17 cellular contexts compared by ENCODE assay signal in the genomic region with DNA sequence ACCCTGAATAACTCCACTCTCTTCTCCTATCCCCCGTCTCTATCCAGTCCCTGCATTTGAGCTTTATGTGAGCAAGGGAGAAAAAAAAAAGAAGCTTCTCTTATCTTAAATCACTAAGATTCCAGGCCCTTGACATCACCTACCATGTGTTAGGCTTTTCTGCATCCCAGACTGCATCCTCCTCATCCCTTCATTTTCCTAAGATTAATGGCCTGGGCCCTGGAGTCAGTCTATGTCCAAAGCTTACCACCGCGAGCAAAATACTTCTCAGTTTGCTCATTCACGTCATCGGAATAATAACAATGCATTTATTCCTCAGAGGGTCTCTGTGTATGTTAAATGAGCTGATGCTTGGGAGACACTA. TPM values are rescaled to one million over a fixed set of nuclear protein-coding genes. Genes with fewer than 3 reads are reported as not detected.
DNase-seq lines count a peak whose midpoint lies in the region; ATAC-seq and TF ChIP-seq lines count a peak whose summit lies in the region.
"Had no signal": no experiment of that assay in that cellular context is flagged by ENCODE, and none has a peak within 500 bp of the region (broad histone marks: within the 10 kb centered on the region; RNA-seq: fewer than 3 reads in every experiment).

No MANE protein-coding gene starts in this region.

- H3K27me3 ChIP-seq in SK-N-SH (ENCODE audit: insufficient read depth) = no peaks in the 10 kb centered on the region
- H3K27me3 ChIP-seq in neuronal stem cell (ENCODE audit: control insufficient read depth in 3 of 3, insufficient read depth in 3 of 3, low read depth in 1 of 3, low read length in 3 of 3) = no peaks in the 10 kb centered on the region
- H3K27me3 ChIP-seq: gastrocnemius medialis, right lobe of liver had no signal

- H3K9ac ChIP-seq in SK-N-SH (peak overlapping the region; percentile 83), neuronal stem cell (ENCODE audit: low read depth, low read length, poor library complexity) (no peak overlapping the region)

- peaks cover 19% of the 10 kb centered on the region for H3F3A ChIP-seq in SK-N-SH (replicated peaks; ENCODE audit: insufficient read depth)

- H3K14ac ChIP-seq in neuronal stem cell (ENCODE audit: low read length) = no peak overlapping the region

- peak overlapping the region; percentile 81 to 99; a peak in 3 of 4 replicates for H3K27ac ChIP-seq in SK-N-SH (ENCODE audit: low read depth in 2 of 2, low read length in 1 of 2)
- H3K27ac ChIP-seq in neuronal stem cell (replicated peaks; ENCODE audit: low read length) = peak overlapping the region; percentile 87
- H3K27ac ChIP-seq: C4-2B, gastrocnemius medialis, right lobe of liver, VCaP had no signal

- no peak overlapping the region for H4K8ac ChIP-seq in neuronal stem cell (ENCODE audit: low read depth, low read length)

- no peaks in the 10 kb centered on the region for H3K9me2 ChIP-seq in SK-N-SH

- CTCF ChIA-PET in SK-N-SH (lab: Yijun Ruan, JAX) = no interaction called here

- no peak overlapping the region for H2BK120ac ChIP-seq in neuronal stem cell (ENCODE audit: low read depth, low read length)

- DNase-seq in ELR (ENCODE audit: low read depth) (peak; percentile 80), SK-N-SH (peak; percentile 32), fibroblast of the aortic adventitia (ENCODE audit: low read depth) (peak; percentile 96), neuronal stem cell (ENCODE audit: low spot score) (no peak), GF-D8 (lab: John Stamatoyannopoulos, UW) (no peak)
- DNase-seq in activated CD4-positive, alpha-beta T cell treated with anti-CD3 and anti-CD28 coated beads for 1 hour = no peak
- DNase-seq: activated naive CD8-positive, alpha-beta T cell treated with anti-CD3 and anti-CD28 coated beads for 36 hours; DND-41; gastrocnemius medialis; naive B cell; NCI-H1048; right lobe of liver; stimulated activated naive CD8-positive, alpha-beta T cell treated with anti-CD3 and anti-CD28 coated beads, Interleukin-15, amount 100 ng/mL, for 72 hours had no signal

- H4K20me1 ChIP-seq in SK-N-SH (ENCODE audit: insufficient read depth) = no peaks in the 10 kb centered on the region

- H2BK15ac ChIP-seq in neuronal stem cell (ENCODE audit: low read length) = no peak overlapping the region

- 0 out of 2 replicates have a peak, but pooled peaks cover 3% of the 10 kb centered on the region for H3K79me2 ChIP-seq in SK-N-SH (ENCODE audit: insufficient read depth)

- no peaks in the 10 kb centered on the region for H3K9me3 ChIP-seq in SK-N-SH
- no peaks in the 10 kb centered on the region for H3K9me3 ChIP-seq in neuronal stem cell (replicated peaks in 1 of 2; ENCODE audit: control insufficient read depth in 2 of 2, insufficient read depth in 1 of 2, low read depth in 1 of 2, low read length in 2 of 2)
- H3K9me3 ChIP-seq: gastrocnemius medialis, right lobe of liver had no signal

- no peaks in the 10 kb centered on the region for H3K36me3 ChIP-seq in SK-N-SH (replicated peaks in 1 of 2; ENCODE audit: control insufficient read depth in 1 of 2, insufficient read depth in 2 of 2, low read length in 1 of 2)
- H3K36me3 ChIP-seq in neuronal stem cell (replicated peaks in 1 of 2; ENCODE audit: control insufficient read depth in 2 of 2, insufficient read depth in 2 of 2, low read length in 2 of 2) = no peaks in the 10 kb centered on the region
- H3K36me3 ChIP-seq: gastrocnemius medialis, right lobe of liver had no signal

- H3K4ac ChIP-seq in neuronal stem cell (ENCODE audit: low read length) = no peak overlapping the region

- POLR2A ChIA-PET in SK-N-SH (lab: Yijun Ruan, JAX) = no interaction called here

- H4K91ac ChIP-seq in neuronal stem cell (ENCODE audit: low read depth, low read length, poor library complexity) = no peak overlapping the region

- H3K4me1 ChIP-seq in SK-N-SH (ENCODE audit: control insufficient read depth in 1 of 2, insufficient read depth in 2 of 2, low read depth in 1 of 2, low read length in 1 of 2) (peaks cover 3 to 22% of the 10 kb centered on the region in 2 experiments; a peak in 3 of 4 replicates), neuronal stem cell (ENCODE audit: control insufficient read depth in 2 of 2, insufficient read depth in 1 of 2, low read depth in 1 of 2, low read length in 2 of 2) (peaks cover 15 to 17% of the 10 kb centered on the region in 2 donors)
- H3K4me1 ChIP-seq: gastrocnemius medialis, right lobe of liver had no signal

- WGBS in SK-N-SH (ENCODE audit: low lambda C conversion rate) = 18% methylated on average over 5 of the region's 5 CpGs
- WGBS in neuronal stem cell (ENCODE audit: extremely low coverage in 2 of 2, insufficient read length in 2 of 2, insufficient replicate concordance in 1 of 2), 2 donors = no CpG with 5 or more reads among the region's 5 CpGs

- H2BK5ac ChIP-seq in neuronal stem cell (ENCODE audit: low read length) = no peak overlapping the region

- H3K4me2 ChIP-seq in SK-N-SH (peak overlapping the region; percentile 77), neuronal stem cell (ENCODE audit: insufficient read depth, low read length, poor library complexity, severe bottlenecking) (no peak overlapping the region)

- no peak overlapping the region for H3K23ac ChIP-seq in neuronal stem cell (ENCODE audit: low read depth, low read length, poor library complexity)

- TF ChIP-seq CTCF in SK-N-SH (IDR thresholded peaks at IDR 0.05) = no peak
- TF ChIP-seq CTCF in fibroblast of the aortic adventitia (IDR thresholded peaks at IDR 0.05; ENCODE audit: insufficient read depth, low read length) = no peak

- H2AK5ac ChIP-seq in neuronal stem cell (ENCODE audit: low read depth, low read length) = no peak overlapping the region

- H3K79me1 ChIP-seq in neuronal stem cell (ENCODE audit: low read depth, low read length) = no peaks in the 10 kb centered on the region

- H3K4me3 ChIP-seq in SK-N-SH (ENCODE audit: low read depth in 2 of 2, low read length in 1 of 2) (0 out of 4 replicates have a peak overlapping the region, but pooled peaks of 1 of the 2 experiments have one; percentile 17), fibroblast of the aortic adventitia (ENCODE audit: low read depth, low read length) (no peak overlapping the region), neuronal stem cell (ENCODE audit: low read length in 2 of 2) (no peak overlapping the region)
- H3K4me3 ChIP-seq: gastrocnemius medialis, right lobe of liver had no signal

- H2BK12ac ChIP-seq in neuronal stem cell (ENCODE audit: low read length) = no peak overlapping the region

- no peak overlapping the region for H3K18ac ChIP-seq in neuronal stem cell (ENCODE audit: low read length)

- TF ChIP-seq EP300 in SK-N-SH (IDR thresholded peaks at IDR 0.05; ENCODE audit: borderline replicate concordance in 1 of 2, low read depth in 1 of 2, low read length in 1 of 2) = peak in 1 of 2 experiments; percentile 90; a peak in 2 of 4 replicates

- no peak for TF ChIP-seq RAD21 in SK-N-SH (IDR thresholded peaks at IDR 0.05; ENCODE audit: low read length)

- ATAC-seq in GM19035 (IDR thresholded peaks at IDR 0.05; ENCODE audit: unreplicated experiment) = no peak
- no peak for ATAC-seq in HG03378 (IDR thresholded peaks at IDR 0.05; ENCODE audit: unreplicated experiment)
- ATAC-seq: gastrocnemius medialis; stimulated activated naive CD8-positive, alpha-beta T cell treated with anti-CD3 and anti-CD28 coated beads, Interleukin-15, amount 100 ng/mL, for 72 hours had no signal

- H2AFZ ChIP-seq in SK-N-SH (ENCODE audit: low read depth) (peak overlapping the region; percentile 36; the same call in 1 of the 2 replicates), neuronal stem cell (ENCODE audit: low read length) (peak overlapping the region; percentile 85)

TF ChIP-seq in SK-N-SH, 30 proteins besides CTCF, POLR2A, EP300 and RAD21 (continues in another document):
- TF ChIP-seq, protein P1, sequence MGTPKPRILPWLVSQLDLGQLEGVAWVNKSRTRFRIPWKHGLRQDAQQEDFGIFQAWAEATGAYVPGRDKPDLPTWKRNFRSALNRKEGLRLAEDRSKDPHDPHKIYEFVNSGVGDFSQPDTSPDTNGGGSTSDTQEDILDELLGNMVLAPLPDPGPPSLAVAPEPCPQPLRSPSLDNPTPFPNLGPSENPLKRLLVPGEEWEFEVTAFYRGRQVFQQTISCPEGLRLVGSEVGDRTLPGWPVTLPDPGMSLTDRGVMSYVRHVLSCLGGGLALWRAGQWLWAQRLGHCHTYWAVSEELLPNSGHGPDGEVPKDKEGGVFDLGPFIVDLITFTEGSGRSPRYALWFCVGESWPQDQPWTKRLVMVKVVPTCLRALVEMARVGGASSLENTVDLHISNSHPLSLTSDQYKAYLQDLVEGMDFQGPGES (IDR thresholded peaks at IDR 0.05; ENCODE audit: low read depth, low read length) = no peak
- TF ChIP-seq MEF2A (IDR thresholded peaks at IDR 0.05; ENCODE audit: borderline replicate concordance, low read depth) (0 out of 2 replicates have a peak, but pooled peaks have one; percentile 34), FOSL2 (IDR thresholded peaks at IDR 0.05; ENCODE audit: borderline replicate concordance, low read depth) (peak; percentile 85; the same call in 1 of the 2 replicates), NFIC (IDR thresholded peaks at IDR 0.05; ENCODE audit: borderline replicate concordance) (peak; percentile 72; the same call in 1 of the 2 replicates)
- TF ChIP-seq, protein P2, sequence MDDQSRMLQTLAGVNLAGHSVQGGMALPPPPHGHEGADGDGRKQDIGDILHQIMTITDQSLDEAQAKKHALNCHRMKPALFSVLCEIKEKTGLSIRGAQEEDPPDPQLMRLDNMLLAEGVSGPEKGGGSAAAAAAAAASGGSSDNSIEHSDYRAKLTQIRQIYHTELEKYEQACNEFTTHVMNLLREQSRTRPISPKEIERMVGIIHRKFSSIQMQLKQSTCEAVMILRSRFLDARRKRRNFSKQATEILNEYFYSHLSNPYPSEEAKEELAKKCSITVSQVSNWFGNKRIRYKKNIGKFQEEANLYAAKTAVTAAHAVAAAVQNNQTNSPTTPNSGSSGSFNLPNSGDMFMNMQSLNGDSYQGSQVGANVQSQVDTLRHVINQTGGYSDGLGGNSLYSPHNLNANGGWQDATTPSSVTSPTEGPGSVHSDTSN (IDR thresholded peaks at IDR 0.05) = peak; percentile 97
- TF ChIP-seq, protein P3, sequence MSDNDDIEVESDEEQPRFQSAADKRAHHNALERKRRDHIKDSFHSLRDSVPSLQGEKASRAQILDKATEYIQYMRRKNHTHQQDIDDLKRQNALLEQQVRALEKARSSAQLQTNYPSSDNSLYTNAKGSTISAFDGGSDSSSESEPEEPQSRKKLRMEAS (IDR thresholded peaks at IDR 0.05; ENCODE audit: low read depth) = peak; percentile 91

RNA-seq across cellular contexts. Expression of a gene that starts 46.2 kb away (rescaled TPM):
- polyA plus RNA-seq in SK-N-SH (2012; rRNA removed) = 52.5 and 62.2 TPM in 2 replicates
- polyA plus RNA-seq in SK-N-SH (2012; cell fraction: cytosol; rRNA removed) = 58.9 and 65.7 TPM in 2 replicates
- 20.8 and 29.9 TPM in 2 replicates for polyA plus RNA-seq in SK-N-SH (2012; cell fraction: nucleus; rRNA removed)
- total RNA-seq in fibroblast of the aortic adventitia (ENCODE audit: low replicate concordance) = 4.6 and 12.2 TPM in 2 replicates
- polyA plus RNA-seq in neuronal stem cell (2013, experiment 1 of 2) = 31.2 TPM
- polyA plus RNA-seq in neuronal stem cell (2013, experiment 2 of 2) = 31.9 TPM
- total RNA-seq: activated naive CD8-positive, alpha-beta T cell treated with anti-CD3 and anti-CD28 coated beads for 36 hours had no signal

Comparison
In these comparisons a context has a peak if more than half of its experiments do, and no peak if none do; other contexts are left out.
1. DNase-seq: peak in ELR (single experiment), SK-N-SH (single experiment) and fibroblast of the aortic adventitia (single experiment); none in neuronal stem cell (single experiment), GF-D8 (single experiment) and activated CD4-positive, alpha-beta T cell treated with anti-CD3 and anti-CD28 coated beads for 1 hour (single experiment).